ENCODE assay signal across 17 cellular contexts in genomic region chr11:95121687-95122086, GRCh38.
"Had no signal": no experiment of that assay in that cellular context is flagged by ENCODE, and none has a peak within 500 bp of the region (broad histone marks: within the 10 kb centered on the region; RNA-seq: fewer than 3 reads in every experiment).

No MANE protein-coding gene starts in this region.

- H3K9me3 ChIP-seq: breast epithelium, psoas muscle, upper lobe of left lung had no signal

- H3K4me1 ChIP-seq: upper lobe of left lung had no signal

- H3K27ac Mint-ChIP-seq: activated CD4-positive, alpha-beta T cell treated with anti-CD3 and anti-CD28 coated beads for 36 hours; activated CD8-positive, alpha-beta T cell treated with anti-CD3 and anti-CD28 coated beads for 36 hours; activated naive CD8-positive, alpha-beta T cell treated with anti-CD3 and anti-CD28 coated beads, Interleukin-2, amount 10 ng/mL, durations not matched to agents 7 days and 5 days; activated T-cell treated with anti-CD3 and anti-CD28 coated beads, Interleukin-2, amount 50 U/mL, for 72 hours had no signal

- H3K27ac ChIP-seq: psoas muscle, upper lobe of left lung, VCaP had no signal

- H3K27me3 ChIP-seq: breast epithelium, upper lobe of left lung had no signal

- H3K4me3 ChIP-seq: breast epithelium, psoas muscle, upper lobe of left lung had no signal

- H3K9me3 Mint-ChIP-seq: activated naive CD8-positive, alpha-beta T cell treated with anti-CD3 and anti-CD28 coated beads, Interleukin-2, amount 10 ng/mL, durations not matched to agents 7 days and 5 days had no signal

- H3K4me3 Mint-ChIP-seq: activated CD4-positive, alpha-beta T cell treated with anti-CD3 and anti-CD28 coated beads for 36 hours; activated CD8-positive, alpha-beta T cell treated with anti-CD3 and anti-CD28 coated beads for 36 hours; activated naive CD8-positive, alpha-beta T cell treated with anti-CD3 and anti-CD28 coated beads, Interleukin-2, amount 10 ng/mL, durations not matched to agents 7 days and 5 days; activated T-cell treated with anti-CD3 and anti-CD28 coated beads, Interleukin-2, amount 50 U/mL, for 72 hours had no signal

- ATAC-seq: activated CD4-positive, alpha-beta T cell treated with anti-CD3 and anti-CD28 coated beads for 36 hours; activated CD8-positive, alpha-beta T cell treated with anti-CD3 and anti-CD28 coated beads for 36 hours; activated T-cell treated with anti-CD3 and anti-CD28 coated beads, Interleukin-2, amount 50 U/mL, for 72 hours; psoas muscle; sciatic nerve had no signal

- DNase-seq: activated CD4-positive, alpha-beta T cell treated with anti-CD3 and anti-CD28 coated beads for 36 hours; activated CD8-positive, alpha-beta memory T cell treated with anti-CD3 and anti-CD28 coated beads, Interleukin-2, amount 50 U/mL, for 4 hours; activated CD8-positive, alpha-beta T cell treated with anti-CD3 and anti-CD28 coated beads for 36 hours; activated naive CD8-positive, alpha-beta T cell treated with anti-CD3 and anti-CD28 coated beads, Interleukin-2, amount 10 ng/mL, durations not matched to agents 7 days and 5 days; activated T-cell treated with anti-CD3 and anti-CD28 coated beads, Interleukin-2, amount 50 U/mL, for 72 hours; aorta; dermis blood vessel endothelial cell; erythroblast; kidney glomerular epithelial cell; psoas muscle; stimulated activated CD4-positive, alpha-beta T cell treated with anti-CD3 and anti-CD28 coated beads, Interleukin-12 subunit alpha, Interleukin-12 subunit beta, amount 100 ng/mL, for 4 hours; stimulated activated naive CD4-positive, alpha-beta T cell; substantia nigra; upper lobe of left lung had no signal

- H3K36me3 ChIP-seq: breast epithelium, upper lobe of left lung had no signal

- H3K27me3 Mint-ChIP-seq: activated CD4-positive, alpha-beta T cell treated with anti-CD3 and anti-CD28 coated beads for 36 hours; activated CD8-positive, alpha-beta T cell treated with anti-CD3 and anti-CD28 coated beads for 36 hours; activated naive CD8-positive, alpha-beta T cell treated with anti-CD3 and anti-CD28 coated beads, Interleukin-2, amount 10 ng/mL, durations not matched to agents 7 days and 5 days had no signal
